Comparison of ENCODE assay signal across 30 cellular contexts in genomic region chr15:68596691-68597090, GRCh38. TPM values are rescaled to one million over a fixed set of nuclear protein-coding genes. Genes with fewer than 3 reads are reported as not detected.
"Had no signal": no experiment of that assay in that cellular context is flagged by ENCODE, and none has a peak within 500 bp of the region (broad histone marks: within the 10 kb centered on the region; RNA-seq: fewer than 3 reads in every experiment).

No MANE protein-coding gene starts in this region.

- H3K36me3 ChIP-seq: breast epithelium, colonic mucosa, gastrocnemius medialis, ovary, prostate gland, stomach, tibial artery had no signal

- H3K4me1 ChIP-seq: colonic mucosa, prostate gland had no signal

- H3K27ac ChIP-seq: colonic mucosa, gastrocnemius medialis, prostate gland, stomach, tibial artery had no signal

- H3K9me3 ChIP-seq: breast epithelium, colonic mucosa, gastrocnemius medialis, mucosa of descending colon, ovary, prostate gland, stomach, tibial artery had no signal

- H3K36me3 Mint-ChIP-seq: activated CD8-positive, alpha-beta memory T cell treated with anti-CD3 and anti-CD28 coated beads, Interleukin-2, amount 10 ng/mL, durations not matched to agents 7 days and 5 days; activated naive CD8-positive, alpha-beta T cell; natural killer cell treated with Interleukin-12 subunit alpha and Interleukin-12 subunit beta and Interleukin-15 and Interleukin-18, amount 100 ng/mL, for 72 hours; stimulated activated naive B cell treated with anti-CD40 and anti-IgM and Interleukin-4, amounts not matched to agents 10 μg/mL and 1 μg/mL and 100 μg/mL, for 72 hours; T-cell had no signal

- H3K4me1 Mint-ChIP-seq: activated CD4-positive, alpha-beta T cell treated with anti-CD3 and anti-CD28 coated beads for 36 hours; activated CD8-positive, alpha-beta memory T cell treated with anti-CD3 and anti-CD28 coated beads, Interleukin-2, amount 10 ng/mL, durations not matched to agents 7 days and 5 days; central memory CD8-positive, alpha-beta T cell had no signal

- H3K4me3 ChIP-seq: breast epithelium, colonic mucosa, gastrocnemius medialis, lung, mucosa of descending colon, ovary, prostate gland, skin epidermis, stomach, tibial artery had no signal

- DNase-seq: activated B cell treated with CpG ODN at 0.5 μM for 24 hours; activated CD4-positive, alpha-beta T cell treated with anti-CD3 and anti-CD28 coated beads for 36 hours; activated CD8-positive, alpha-beta memory T cell treated with anti-CD3 and anti-CD28 coated beads, Interleukin-2, amount 10 ng/mL, durations not matched to agents 7 days and 5 days; activated CD8-positive, alpha-beta T cell treated with anti-CD3 and anti-CD28 coated beads, Interleukin-2, amount 10 ng/mL, durations not matched to agents 7 days and 5 days; activated effector memory CD4-positive, alpha-beta T cell treated with Interleukin-2 at 50 U/mL for 16 hours; activated naive CD4-positive, alpha-beta T cell treated with Interleukin-2 at 50 U/mL for 16 hours; activated T-cell treated with anti-CD3 and anti-CD28 coated beads, Interleukin-2, amount 50 U/mL, for 72 hours; colonic mucosa; effector memory CD4-positive, alpha-beta T cell; erythroblast; gastrocnemius medialis; glutamatergic neuron; mucosa of descending colon; retina; stimulated activated CD4-positive, alpha-beta T cell treated with anti-CD3 and anti-CD28 coated beads, Interleukin-1b, Interleukin-23, amount 100 ng/mL, for 48 hours; stimulated activated CD4-positive, alpha-beta T cell treated with anti-CD3 and anti-CD28 coated beads, Interleukin-4, amount 100 ng/mL, for 4 hours; stimulated activated naive B cell treated with anti-CD40 and anti-IgM and Interleukin-4, amounts not matched to agents 10 μg/mL and 1 μg/mL and 100 μg/mL, for 72 hours; stomach; T-cell; tibial artery had no signal

- H3K27ac Mint-ChIP-seq: activated B cell treated with CpG ODN at 0.5 μM for 24 hours; activated CD4-positive, alpha-beta T cell treated with anti-CD3 and anti-CD28 coated beads for 36 hours; activated CD8-positive, alpha-beta memory T cell treated with anti-CD3 and anti-CD28 coated beads, Interleukin-2, amount 10 ng/mL, durations not matched to agents 7 days and 5 days; activated CD8-positive, alpha-beta T cell treated with anti-CD3 and anti-CD28 coated beads, Interleukin-2, amount 10 ng/mL, durations not matched to agents 7 days and 5 days; activated naive CD8-positive, alpha-beta T cell; activated T-cell treated with anti-CD3 and anti-CD28 coated beads, Interleukin-2, amount 50 U/mL, for 72 hours; natural killer cell treated with Interleukin-12 subunit alpha and Interleukin-12 subunit beta and Interleukin-15 and Interleukin-18, amount 100 ng/mL, for 72 hours; stimulated activated naive B cell treated with anti-CD40 and anti-IgM and Interleukin-4, amounts not matched to agents 10 μg/mL and 1 μg/mL and 100 μg/mL, for 72 hours; T-cell; T-helper 2 cell treated with Interferon-gamma antibody and Interleukin-4, amounts not matched to agents 5 μg/mL and 100 μg/mL, for 36 hours had no signal

- H3K4me3 Mint-ChIP-seq: activated B cell treated with CpG ODN at 0.5 μM for 24 hours; activated CD4-positive, alpha-beta T cell treated with anti-CD3 and anti-CD28 coated beads for 36 hours; activated CD8-positive, alpha-beta memory T cell treated with anti-CD3 and anti-CD28 coated beads, Interleukin-2, amount 10 ng/mL, durations not matched to agents 7 days and 5 days; activated CD8-positive, alpha-beta T cell treated with anti-CD3 and anti-CD28 coated beads, Interleukin-2, amount 10 ng/mL, durations not matched to agents 7 days and 5 days; activated naive CD8-positive, alpha-beta T cell; activated T-cell treated with anti-CD3 and anti-CD28 coated beads, Interleukin-2, amount 50 U/mL, for 72 hours; central memory CD8-positive, alpha-beta T cell; natural killer cell treated with Interleukin-12 subunit alpha and Interleukin-12 subunit beta and Interleukin-15 and Interleukin-18, amount 100 ng/mL, for 72 hours; stimulated activated naive B cell treated with anti-CD40 and anti-IgM and Interleukin-4, amounts not matched to agents 10 μg/mL and 1 μg/mL and 100 μg/mL, for 72 hours; T-cell; T-helper 2 cell treated with Interferon-gamma antibody and Interleukin-4, amounts not matched to agents 5 μg/mL and 100 μg/mL, for 36 hours had no signal

- H3K27me3 ChIP-seq: breast epithelium, colonic mucosa, gastrocnemius medialis, ovary had no signal

- ATAC-seq: activated CD4-positive, alpha-beta T cell treated with anti-CD3 and anti-CD28 coated beads for 36 hours; activated CD8-positive, alpha-beta memory T cell treated with anti-CD3 and anti-CD28 coated beads, Interleukin-2, amount 10 ng/mL, durations not matched to agents 7 days and 5 days; activated CD8-positive, alpha-beta T cell treated with anti-CD3 and anti-CD28 coated beads, Interleukin-2, amount 10 ng/mL, durations not matched to agents 7 days and 5 days; activated T-cell treated with anti-CD3 and anti-CD28 coated beads, Interleukin-2, amount 50 U/mL, for 72 hours; gastrocnemius medialis; mucosa of descending colon; natural killer cell treated with Interleukin-12 subunit alpha and Interleukin-12 subunit beta and Interleukin-15 and Interleukin-18, amount 100 ng/mL, for 72 hours; sciatic nerve; stimulated activated naive B cell treated with anti-CD40 and anti-IgM and Interleukin-4, amounts not matched to agents 10 μg/mL and 1 μg/mL and 100 μg/mL, for 72 hours; T-cell had no signal

- H3K9me3 Mint-ChIP-seq: activated B cell treated with CpG ODN at 0.5 μM for 24 hours; activated T-cell treated with anti-CD3 and anti-CD28 coated beads, Interleukin-2, amount 50 U/mL, for 72 hours; central memory CD8-positive, alpha-beta T cell; natural killer cell treated with Interleukin-12 subunit alpha and Interleukin-12 subunit beta and Interleukin-15 and Interleukin-18, amount 100 ng/mL, for 72 hours; stimulated activated naive B cell treated with anti-CD40 and anti-IgM and Interleukin-4, amounts not matched to agents 10 μg/mL and 1 μg/mL and 100 μg/mL, for 72 hours; T-cell; T-helper 2 cell treated with Interferon-gamma antibody and Interleukin-4, amounts not matched to agents 5 μg/mL and 100 μg/mL, for 36 hours had no signal

- H3K27me3 Mint-ChIP-seq: activated CD4-positive, alpha-beta T cell treated with anti-CD3 and anti-CD28 coated beads for 36 hours; stimulated activated naive B cell treated with anti-CD40 and anti-IgM and Interleukin-4, amounts not matched to agents 10 μg/mL and 1 μg/mL and 100 μg/mL, for 72 hours had no signal

RNA-seq across cellular contexts. Expression of gene CORO2B, which starts 17.9 kb away (rescaled TPM):
- total RNA-seq: activated CD8-positive, alpha-beta memory T cell treated with anti-CD3 and anti-CD28 coated beads, Interleukin-2, amount 10 ng/mL, durations not matched to agents 7 days and 5 days; activated CD8-positive, alpha-beta T cell treated with anti-CD3 and anti-CD28 coated beads, Interleukin-2, amount 10 ng/mL, durations not matched to agents 7 days and 5 days; natural killer cell treated with Interleukin-12 subunit alpha and Interleukin-12 subunit beta and Interleukin-15 and Interleukin-18, amount 100 ng/mL, for 72 hours had no signal
